12 cellular contexts compared by ENCODE assay signal in the genomic region with DNA sequence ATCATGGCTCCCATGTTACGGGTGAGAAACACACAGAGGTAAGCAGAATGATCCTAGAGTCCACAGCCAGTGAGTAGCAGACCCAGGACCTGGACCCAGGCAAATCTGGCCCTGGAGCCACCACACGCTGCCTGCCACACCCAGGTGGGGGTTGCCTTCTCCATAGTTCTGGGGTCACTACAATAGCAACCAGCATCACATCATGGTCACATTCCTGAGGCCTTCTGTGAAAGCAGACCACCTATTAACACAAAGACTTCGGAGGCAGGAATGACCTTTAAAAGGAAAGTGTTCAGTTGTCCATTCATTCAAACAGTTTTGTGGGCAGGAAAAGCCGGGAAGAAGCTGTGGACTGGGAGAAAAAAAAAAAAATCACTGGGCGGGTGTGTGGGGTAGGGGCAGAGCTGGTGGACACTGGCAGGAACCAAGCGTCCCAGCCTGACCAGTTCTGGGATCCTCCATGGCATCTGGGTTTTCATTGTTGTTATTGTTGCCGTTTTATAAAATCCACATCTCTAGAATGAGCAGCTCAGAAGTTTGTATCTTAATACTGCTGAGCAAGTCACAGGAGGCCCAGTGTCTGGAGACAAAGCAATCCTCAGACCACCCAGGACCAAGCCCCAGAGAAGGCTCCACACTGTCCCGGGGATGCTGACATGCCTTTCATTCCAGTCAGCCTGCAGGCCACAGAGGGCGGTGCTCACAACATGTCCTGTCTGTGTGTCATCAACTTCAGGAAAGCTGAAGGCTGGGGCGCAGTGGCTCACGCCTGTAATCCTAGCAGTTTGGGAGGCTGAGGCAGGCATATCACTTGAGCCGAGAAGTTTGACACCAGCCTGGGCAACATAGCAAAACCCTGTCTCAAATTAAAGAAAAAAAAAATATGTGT.
A peak's percentile ranks its signal among the peaks of the same experiment; 100 is the strongest.
DNase-seq lines count a peak whose midpoint lies in the region; ATAC-seq and TF ChIP-seq lines count a peak whose summit lies in the region.
"Had no signal": no experiment of that assay in that cellular context is flagged by ENCODE, and none has a peak within 500 bp of the region (broad histone marks: within the 10 kb centered on the region; RNA-seq: fewer than 3 reads in every experiment).

No MANE protein-coding gene starts in this region.

- DNase-seq in 8988T: peak; percentile 68
- peak; percentile 87 for DNase-seq in HFFc6
- peak; percentile 49 for DNase-seq in kidney glomerular epithelial cell (lab: John Stamatoyannopoulos, UW)
- DNase-seq in BE2C: no peak
- no peak for DNase-seq in HuH-7 (ENCODE audit: low spot score)
- no peak for DNase-seq in activated CD8-positive, alpha-beta memory T cell treated with anti-CD3 and anti-CD28 coated beads, Interleukin-2, amount 10 ng/mL, durations not matched to agents 7 days and 5 days
- DNase-seq: activated T-cell treated with anti-CD3 and anti-CD28 coated beads for 4 hours, NCI-H446 treated with DMSO at 0.1 percent for 48 hours had no signal

- CTCF ChIA-PET in activated CD8-positive, alpha-beta memory T cell treated with anti-CD3 and anti-CD28 coated beads, Interleukin-2, amount 10 ng/mL, durations not matched to agents 7 days and 5 days (lab: Charles Lee): no interaction called here

- H3K4me1 Mint-ChIP-seq in HFFc6 (ENCODE audit: low read depth) (peaks cover 39% of the 10 kb centered on the region), brain (peaks cover 31% of the 10 kb centered on the region)
- H3K4me1 Mint-ChIP-seq in activated CD8-positive, alpha-beta memory T cell treated with anti-CD3 and anti-CD28 coated beads, Interleukin-2, amount 10 ng/mL, durations not matched to agents 7 days and 5 days: no peaks in the 10 kb centered on the region

- H3K27ac Mint-ChIP-seq in HFFc6: peak overlapping the region; percentile 93
- peak overlapping the region in 4 of 5 experiments; percentile 30 to 72 (median 50) for H3K27ac Mint-ChIP-seq in brain
- H3K27ac Mint-ChIP-seq in activated CD8-positive, alpha-beta memory T cell treated with anti-CD3 and anti-CD28 coated beads, Interleukin-2, amount 10 ng/mL, durations not matched to agents 7 days and 5 days: no peak overlapping the region

- no peaks in the 10 kb centered on the region for H3K9me3 Mint-ChIP-seq in HFFc6
- peaks cover 3 to 6% (median 5%) of the 10 kb centered on the region in 5 experiments for H3K9me3 Mint-ChIP-seq in brain
- no peaks in the 10 kb centered on the region for H3K9me3 Mint-ChIP-seq in activated CD8-positive, alpha-beta memory T cell treated with anti-CD3 and anti-CD28 coated beads, Interleukin-2, amount 10 ng/mL, durations not matched to agents 7 days and 5 days (ENCODE audit: low read depth)

- H3K36me3 Mint-ChIP-seq in HFFc6 (ENCODE audit: low read depth) (peaks cover 9% of the 10 kb centered on the region), brain (peaks cover 38% of the 10 kb centered on the region)
- peaks cover 47% of the 10 kb centered on the region for H3K36me3 Mint-ChIP-seq in activated CD8-positive, alpha-beta memory T cell treated with anti-CD3 and anti-CD28 coated beads, Interleukin-2, amount 10 ng/mL, durations not matched to agents 7 days and 5 days

- H3K36me3 ChIP-seq in BE2C: no peaks in the 10 kb centered on the region
- H3K36me3 ChIP-seq: right atrium auricular region had no signal

- H3K4me3 ChIP-seq in BE2C (ENCODE audit: low read depth, low read length): no peak overlapping the region
- H3K4me3 ChIP-seq: coronary artery, right atrium auricular region had no signal

- no peaks in the 10 kb centered on the region for H3K9me3 ChIP-seq in BE2C
- H3K9me3 ChIP-seq: right atrium auricular region had no signal

- H3K27me3 Mint-ChIP-seq in HFFc6 (ENCODE audit: insufficient read depth) (peaks cover 1% of the 10 kb centered on the region; the same call in 1 of the 2 replicates), brain (peaks cover 4% of the 10 kb centered on the region)
- no peaks in the 10 kb centered on the region for H3K27me3 Mint-ChIP-seq in activated CD8-positive, alpha-beta memory T cell treated with anti-CD3 and anti-CD28 coated beads, Interleukin-2, amount 10 ng/mL, durations not matched to agents 7 days and 5 days

- peak; percentile 41 for TF ChIP-seq CTCF in HFFc6 (IDR thresholded peaks at IDR 0.05)
- TF ChIP-seq CTCF in brain (conservative IDR thresholded peaks at IDR 0.05): no peak
- no peak for TF ChIP-seq CTCF in BE2C (IDR thresholded peaks at IDR 0.05; ENCODE audit: low read depth, low read length)

- peak overlapping the region; percentile 73 for H3K4me3 Mint-ChIP-seq in HFFc6
- H3K4me3 Mint-ChIP-seq in brain: no peak overlapping the region
- no peak overlapping the region for H3K4me3 Mint-ChIP-seq in activated CD8-positive, alpha-beta memory T cell treated with anti-CD3 and anti-CD28 coated beads, Interleukin-2, amount 10 ng/mL, durations not matched to agents 7 days and 5 days

- ATAC-seq in GM21390 (IDR thresholded peaks at IDR 0.05; ENCODE audit: unreplicated experiment): no peak
- no peak for ATAC-seq in activated CD8-positive, alpha-beta memory T cell treated with anti-CD3 and anti-CD28 coated beads, Interleukin-2, amount 10 ng/mL, durations not matched to agents 7 days and 5 days

- no peaks in the 10 kb centered on the region for H3K4me1 ChIP-seq in BE2C
- H3K4me1 ChIP-seq: right atrium auricular region had no signal

- no peaks in the 10 kb centered on the region for H3K27me3 ChIP-seq in BE2C
- H3K27me3 ChIP-seq: right atrium auricular region had no signal

Comparison
In these comparisons a context has a peak if more than half of its experiments do, and no peak if none do; other contexts are left out.
1. DNase-seq: peak in 8988T (single experiment), HFFc6 (single experiment) and kidney glomerular epithelial cell (single experiment); none in BE2C (single experiment), HuH-7 (single experiment) and activated CD8-positive, alpha-beta memory T cell treated with anti-CD3 and anti-CD28 coated beads, Interleukin-2, amount 10 ng/mL, durations not matched to agents 7 days and 5 days (single experiment).